In genomic region chr1:64867266-64867665, GRCh38 we compare ENCODE assay signal across 33 cellular contexts.
"Had no signal": no experiment of that assay in that cellular context is flagged by ENCODE, and none has a peak within 500 bp of the region (broad histone marks: within the 10 kb centered on the region; RNA-seq: fewer than 3 reads in every experiment).

No MANE protein-coding gene starts in this region.

- H3K9me3 ChIP-seq: gastrocnemius medialis, psoas muscle, stomach, thyroid gland, upper lobe of right lung had no signal

- H3K79me2 ChIP-seq: parathyroid adenoma had no signal

- DNase-seq: activated CD4-positive, alpha-beta T cell treated with anti-CD3 and anti-CD28 coated beads for 48 hours; activated CD4-positive, alpha-beta T cell treated with anti-CD3 and anti-CD28 coated beads, Interleukin-2, amount 50 U/mL, for 48 hours; activated CD8-positive, alpha-beta memory T cell treated with anti-CD3 and anti-CD28 coated beads for 24 hours; activated effector memory CD4-positive, alpha-beta T cell treated with anti-CD3 and anti-CD28 coated beads, Interleukin-2, amount 50 U/mL, for 16 hours; activated naive CD4-positive, alpha-beta T cell treated with anti-CD3 and anti-CD28 coated beads for 36 hours; activated naive CD8-positive, alpha-beta T cell treated with anti-CD3 and anti-CD28 coated beads, Interleukin-2, amount 10 ng/mL, durations not matched to agents 7 days and 5 days; amniotic stem cell; caudate nucleus; dermis blood vessel endothelial cell; effector CD4-positive, alpha-beta T cell; erythroblast; gastrocnemius medialis; glutamatergic neuron; left cardiac atrium; left ventricle myocardium superior; mammary epithelial cell; naive thymus-derived CD4-positive, alpha-beta T cell; occipital lobe; psoas muscle; stimulated activated CD4-positive, alpha-beta T cell treated with anti-CD3 and anti-CD28 coated beads, Interleukin-1b, Interleukin-23, amount 100 ng/mL, for 48 hours; stimulated activated CD4-positive, alpha-beta T cell treated with anti-CD3 and anti-CD28 coated beads, Interleukin-4, amount 100 ng/mL, for 4 hours; stimulated activated CD8-positive, alpha-beta memory T cell treated with anti-CD3 and anti-CD28 coated beads, Interleukin-4, amount 100 ng/mL, for 48 hours; stimulated activated naive B cell treated with anti-CD40 and anti-IgM and Interleukin-4, amounts not matched to agents 10 μg/mL and 1 μg/mL and 100 μg/mL, for 72 hours; stomach; SW 1271; T1000; thyroid gland; upper lobe of right lung; WERI-Rb-1 had no signal

- ATAC-seq: activated CD4-positive, CD25-positive, alpha-beta regulatory T cell treated with anti-CD3 and anti-CD28 coated beads, Interleukin-2, amount 50 U/mL, for 24 hours; left cardiac atrium; left ventricle myocardium superior; naive thymus-derived CD4-positive, alpha-beta T cell; stimulated activated naive B cell treated with anti-CD40 and anti-IgM and Interleukin-4, amounts not matched to agents 10 μg/mL and 1 μg/mL and 100 μg/mL, for 72 hours; upper lobe of right lung had no signal

- H2AFZ ChIP-seq: neural progenitor cell, parathyroid adenoma had no signal

- H3K9ac ChIP-seq: neural progenitor cell, parathyroid adenoma had no signal

- H3K27me3 ChIP-seq: gastrocnemius medialis, neural progenitor cell, stomach, thyroid gland, upper lobe of right lung had no signal

- H3K27ac ChIP-seq: neural progenitor cell, parathyroid adenoma, psoas muscle, stomach, thyroid gland, upper lobe of right lung, WERI-Rb-1 had no signal

- H3K4me1 ChIP-seq: neural progenitor cell, parathyroid adenoma, psoas muscle, thyroid gland had no signal

- H3K4me3 ChIP-seq: gastrocnemius medialis, neural progenitor cell, psoas muscle, smooth muscle cell, stomach, thyroid gland, upper lobe of right lung had no signal

- H3K36me3 ChIP-seq: neural progenitor cell had no signal

- H3K4me2 ChIP-seq: neural progenitor cell, smooth muscle cell had no signal
